32 cellular contexts compared by ENCODE assay signal in the genomic region with DNA sequence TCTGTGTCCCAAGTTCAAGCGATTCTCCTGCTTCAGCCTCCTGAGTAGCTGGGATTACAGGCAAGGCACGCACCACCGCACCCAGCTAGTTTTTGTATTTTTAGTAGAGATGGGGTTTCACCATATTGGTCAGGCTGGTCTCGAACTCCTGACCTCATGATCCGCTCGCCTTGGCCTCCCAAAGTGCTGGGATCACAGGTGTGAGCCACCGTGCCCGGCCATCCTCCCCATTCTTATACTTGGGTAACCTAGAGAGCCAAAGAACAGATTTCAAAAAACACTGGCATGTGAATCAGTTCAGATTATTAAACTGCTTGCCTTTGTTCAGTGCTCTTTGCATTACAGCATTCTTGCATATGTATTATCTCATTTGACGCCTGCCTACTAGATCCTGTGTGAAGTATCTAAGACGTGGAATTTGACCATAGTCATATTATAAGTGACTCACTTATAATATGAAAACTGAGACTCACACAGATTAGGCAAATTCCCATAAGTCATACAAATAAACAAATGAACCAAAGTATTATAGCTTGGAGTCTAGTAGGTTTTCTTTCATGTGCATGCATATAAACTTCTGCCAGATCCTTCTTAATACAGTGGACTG.
"Had no signal": no experiment of that assay in that cellular context is flagged by ENCODE, and none has a peak within 500 bp of the region (broad histone marks: within the 10 kb centered on the region; RNA-seq: fewer than 3 reads in every experiment).

No MANE protein-coding gene starts in this region.

- H3K27ac Mint-ChIP-seq: activated B cell treated with CpG ODN at 0.5 μM for 24 hours; activated CD8-positive, alpha-beta T cell treated with anti-CD3 and anti-CD28 coated beads for 36 hours; activated naive CD4-positive, alpha-beta T cell treated with anti-CD3 and anti-CD28 coated beads for 36 hours; activated naive CD4-positive, alpha-beta T cell treated with anti-CD3 and anti-CD28 coated beads, Interleukin-2, amount 50 U/mL, for 24 hours; activated naive CD8-positive, alpha-beta T cell treated with anti-CD3 and anti-CD28 coated beads for 36 hours; activated naive CD8-positive, alpha-beta T cell treated with anti-CD3 and anti-CD28 coated beads, Interleukin-2, amount 50 U/mL, for 24 hours; activated T-helper 17 cell treated with anti-CD3 and anti-CD28 coated beads, Interleukin-2, amount 50 U/mL, for 72 hours; brain; dendritic cell treated with granulocyte-macrophage colony-stimulating factor and Interleukin-4, amounts not matched to agents 40 ng/mL and 50 ng/mL, for 4 days; endodermal cell; T-helper 17 cell; T-helper 2 cell treated with Interferon-gamma antibody and Interleukin-4, amounts not matched to agents 5 μg/mL and 100 μg/mL, for 36 hours had no signal

- H3K36me3 Mint-ChIP-seq: activated naive CD4-positive, alpha-beta T cell treated with anti-CD3 and anti-CD28 coated beads, Interleukin-2, amount 50 U/mL, for 24 hours; activated naive CD8-positive, alpha-beta T cell treated with anti-CD3 and anti-CD28 coated beads for 36 hours; brain had no signal

- H3K4me1 ChIP-seq: ascending aorta, breast epithelium, foreskin keratinocyte, gastrocnemius medialis, heart left ventricle had no signal

- H3K36me3 ChIP-seq: ascending aorta, breast epithelium, gastrocnemius medialis, heart left ventricle, WERI-Rb-1 had no signal

- H3K4me1 Mint-ChIP-seq: activated B cell treated with CpG ODN at 0.5 μM for 24 hours; activated naive CD4-positive, alpha-beta T cell treated with anti-CD3 and anti-CD28 coated beads, Interleukin-2, amount 50 U/mL, for 24 hours; activated naive CD8-positive, alpha-beta T cell treated with anti-CD3 and anti-CD28 coated beads for 36 hours; activated naive CD8-positive, alpha-beta T cell treated with anti-CD3 and anti-CD28 coated beads, Interleukin-2, amount 50 U/mL, for 24 hours; activated T-helper 17 cell treated with anti-CD3 and anti-CD28 coated beads, Interleukin-2, amount 50 U/mL, for 72 hours; brain; central memory CD8-positive, alpha-beta T cell; endodermal cell; T-helper 17 cell had no signal

- ATAC-seq: activated CD4-positive, CD25-positive, alpha-beta regulatory T cell treated with anti-CD3 and anti-CD28 coated beads, Interleukin-2, amount 50 U/mL, for 24 hours; activated CD8-positive, alpha-beta T cell treated with anti-CD3 and anti-CD28 coated beads for 36 hours; activated naive CD8-positive, alpha-beta T cell treated with anti-CD3 and anti-CD28 coated beads, Interleukin-2, amount 50 U/mL, for 24 hours; activated T-cell treated with anti-CD3 and anti-CD28 coated beads, Interleukin-2, amount 50 U/mL, for 4 hours; activated T-helper 17 cell treated with anti-CD3 and anti-CD28 coated beads, Interleukin-2, amount 50 U/mL, for 72 hours; esophagus mucosa; foreskin keratinocyte; gastrocnemius medialis; heart left ventricle; T-helper 17 cell had no signal

- H3K27ac ChIP-seq: ascending aorta, breast epithelium, coronary artery, dorsolateral prefrontal cortex, foreskin keratinocyte, gastrocnemius medialis, heart left ventricle, WERI-Rb-1 had no signal

- H3K4me3 ChIP-seq: ascending aorta, breast epithelium, coronary artery, dorsolateral prefrontal cortex, gastrocnemius medialis, heart left ventricle had no signal

- DNase-seq: activated B cell treated with CpG ODN at 0.5 μM for 24 hours; activated CD4-positive, alpha-beta T cell treated with anti-CD3 and anti-CD28 coated beads for 48 hours; activated CD4-positive, alpha-beta T cell treated with anti-CD3 and anti-CD28 coated beads, Interleukin-2, amount 50 U/mL, for 1 hour; activated CD4-positive, alpha-beta T cell treated with anti-CD3 and anti-CD28 coated beads, Interleukin-2, amount 50 U/mL, for 48 hours; activated CD8-positive, alpha-beta memory T cell treated with anti-CD3 and anti-CD28 coated beads for 24 hours; activated CD8-positive, alpha-beta T cell treated with anti-CD3 and anti-CD28 coated beads for 36 hours; activated effector memory CD4-positive, alpha-beta T cell treated with anti-CD3 and anti-CD28 coated beads, Interleukin-2, amount 50 U/mL, for 16 hours; activated naive CD4-positive, alpha-beta T cell treated with anti-CD3 and anti-CD28 coated beads for 36 hours; activated naive CD8-positive, alpha-beta T cell treated with anti-CD3 and anti-CD28 coated beads for 36 hours; activated naive CD8-positive, alpha-beta T cell treated with anti-CD3 and anti-CD28 coated beads, Interleukin-2, amount 50 U/mL, for 24 hours; activated T-cell treated with anti-CD3 and anti-CD28 coated beads, Interleukin-2, amount 50 U/mL, for 4 hours; dorsolateral prefrontal cortex; effector memory CD4-positive, alpha-beta T cell; endodermal cell; foreskin keratinocyte; gastrocnemius medialis; glutamatergic neuron; heart left ventricle; T-helper 17 cell; T1000; WERI-Rb-1 had no signal

- H3K27me3 ChIP-seq: ascending aorta, breast epithelium, dorsolateral prefrontal cortex, foreskin keratinocyte, gastrocnemius medialis, heart left ventricle had no signal

- H3K4me3 Mint-ChIP-seq: activated B cell treated with CpG ODN at 0.5 μM for 24 hours; activated CD8-positive, alpha-beta T cell treated with anti-CD3 and anti-CD28 coated beads for 36 hours; activated naive CD4-positive, alpha-beta T cell treated with anti-CD3 and anti-CD28 coated beads for 36 hours; activated naive CD4-positive, alpha-beta T cell treated with anti-CD3 and anti-CD28 coated beads, Interleukin-2, amount 50 U/mL, for 24 hours; activated naive CD8-positive, alpha-beta T cell treated with anti-CD3 and anti-CD28 coated beads for 36 hours; activated naive CD8-positive, alpha-beta T cell treated with anti-CD3 and anti-CD28 coated beads, Interleukin-2, amount 50 U/mL, for 24 hours; activated T-cell treated with anti-CD3 and anti-CD28 coated beads, Interleukin-2, amount 50 U/mL, for 4 hours; activated T-helper 17 cell treated with anti-CD3 and anti-CD28 coated beads, Interleukin-2, amount 50 U/mL, for 72 hours; brain; central memory CD8-positive, alpha-beta T cell; dendritic cell treated with granulocyte-macrophage colony-stimulating factor and Interleukin-4, amounts not matched to agents 40 ng/mL and 50 ng/mL, for 4 days; endodermal cell; T-helper 17 cell; T-helper 2 cell treated with Interferon-gamma antibody and Interleukin-4, amounts not matched to agents 5 μg/mL and 100 μg/mL, for 36 hours had no signal

- H3K9me3 ChIP-seq: ascending aorta, breast epithelium, gastrocnemius medialis, heart left ventricle had no signal

- H3K9me3 Mint-ChIP-seq: activated B cell treated with CpG ODN at 0.5 μM for 24 hours; activated CD8-positive, alpha-beta T cell treated with anti-CD3 and anti-CD28 coated beads for 36 hours; activated naive CD4-positive, alpha-beta T cell treated with anti-CD3 and anti-CD28 coated beads for 36 hours; activated naive CD4-positive, alpha-beta T cell treated with anti-CD3 and anti-CD28 coated beads, Interleukin-2, amount 50 U/mL, for 24 hours; activated naive CD8-positive, alpha-beta T cell treated with anti-CD3 and anti-CD28 coated beads for 36 hours; activated naive CD8-positive, alpha-beta T cell treated with anti-CD3 and anti-CD28 coated beads, Interleukin-2, amount 50 U/mL, for 24 hours; activated T-cell treated with anti-CD3 and anti-CD28 coated beads, Interleukin-2, amount 50 U/mL, for 4 hours; activated T-helper 17 cell treated with anti-CD3 and anti-CD28 coated beads, Interleukin-2, amount 50 U/mL, for 72 hours; brain; dendritic cell treated with granulocyte-macrophage colony-stimulating factor and Interleukin-4, amounts not matched to agents 40 ng/mL and 50 ng/mL, for 4 days; endodermal cell; T-helper 2 cell treated with Interferon-gamma antibody and Interleukin-4, amounts not matched to agents 5 μg/mL and 100 μg/mL, for 36 hours had no signal

- H3K27me3 Mint-ChIP-seq: activated B cell treated with CpG ODN at 0.5 μM for 24 hours; activated naive CD4-positive, alpha-beta T cell treated with anti-CD3 and anti-CD28 coated beads, Interleukin-2, amount 50 U/mL, for 24 hours; activated naive CD8-positive, alpha-beta T cell treated with anti-CD3 and anti-CD28 coated beads for 36 hours; brain; central memory CD8-positive, alpha-beta T cell; dendritic cell treated with granulocyte-macrophage colony-stimulating factor and Interleukin-4, amounts not matched to agents 40 ng/mL and 50 ng/mL, for 4 days; T-helper 17 cell had no signal
